In the genomic region with DNA sequence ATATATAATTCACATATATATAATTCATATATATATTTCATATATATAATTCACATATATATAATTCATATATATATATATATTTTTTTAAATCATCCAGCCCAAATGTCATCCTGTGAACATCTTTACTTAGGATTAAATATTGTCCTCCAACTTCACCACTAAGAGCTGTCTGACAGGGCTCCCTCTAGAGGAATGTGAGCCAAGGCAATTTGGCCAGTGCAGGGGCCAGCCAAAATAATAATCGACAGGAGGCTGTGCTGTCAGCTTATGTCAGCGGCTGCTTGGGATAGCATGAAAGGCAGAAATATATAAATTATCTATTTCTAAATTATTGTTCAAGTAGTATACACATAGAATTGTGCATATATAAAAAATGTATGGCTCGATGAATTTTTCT, we compare ENCODE assay signal across 2 cellular contexts.
TF ChIP-seq lines count a peak whose summit lies in the region.

No MANE protein-coding gene starts in this region.

TF ChIP-seq in K562, 482 proteins besides CTCF, POLR2A, EP300 and RAD21 (continued from another document):
- TF ChIP-seq, protein P1, sequence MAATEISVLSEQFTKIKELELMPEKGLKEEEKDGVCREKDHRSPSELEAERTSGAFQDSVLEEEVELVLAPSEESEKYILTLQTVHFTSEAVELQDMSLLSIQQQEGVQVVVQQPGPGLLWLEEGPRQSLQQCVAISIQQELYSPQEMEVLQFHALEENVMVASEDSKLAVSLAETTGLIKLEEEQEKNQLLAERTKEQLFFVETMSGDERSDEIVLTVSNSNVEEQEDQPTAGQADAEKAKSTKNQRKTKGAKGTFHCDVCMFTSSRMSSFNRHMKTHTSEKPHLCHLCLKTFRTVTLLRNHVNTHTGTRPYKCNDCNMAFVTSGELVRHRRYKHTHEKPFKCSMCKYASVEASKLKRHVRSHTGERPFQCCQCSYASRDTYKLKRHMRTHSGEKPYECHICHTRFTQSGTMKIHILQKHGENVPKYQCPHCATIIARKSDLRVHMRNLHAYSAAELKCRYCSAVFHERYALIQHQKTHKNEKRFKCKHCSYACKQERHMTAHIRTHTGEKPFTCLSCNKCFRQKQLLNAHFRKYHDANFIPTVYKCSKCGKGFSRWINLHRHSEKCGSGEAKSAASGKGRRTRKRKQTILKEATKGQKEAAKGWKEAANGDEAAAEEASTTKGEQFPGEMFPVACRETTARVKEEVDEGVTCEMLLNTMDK (IDR thresholded peaks at IDR 0.05; ENCODE audit: borderline replicate concordance, insufficient read depth, low read depth, low read length, poor library complexity, severe bottlenecking) = peak; percentile 85

TF ChIP-seq in liver, 16 proteins besides CTCF, POLR2A, EP300 and RAD21 (continued from another document):
- TF ChIP-seq, protein P2, sequence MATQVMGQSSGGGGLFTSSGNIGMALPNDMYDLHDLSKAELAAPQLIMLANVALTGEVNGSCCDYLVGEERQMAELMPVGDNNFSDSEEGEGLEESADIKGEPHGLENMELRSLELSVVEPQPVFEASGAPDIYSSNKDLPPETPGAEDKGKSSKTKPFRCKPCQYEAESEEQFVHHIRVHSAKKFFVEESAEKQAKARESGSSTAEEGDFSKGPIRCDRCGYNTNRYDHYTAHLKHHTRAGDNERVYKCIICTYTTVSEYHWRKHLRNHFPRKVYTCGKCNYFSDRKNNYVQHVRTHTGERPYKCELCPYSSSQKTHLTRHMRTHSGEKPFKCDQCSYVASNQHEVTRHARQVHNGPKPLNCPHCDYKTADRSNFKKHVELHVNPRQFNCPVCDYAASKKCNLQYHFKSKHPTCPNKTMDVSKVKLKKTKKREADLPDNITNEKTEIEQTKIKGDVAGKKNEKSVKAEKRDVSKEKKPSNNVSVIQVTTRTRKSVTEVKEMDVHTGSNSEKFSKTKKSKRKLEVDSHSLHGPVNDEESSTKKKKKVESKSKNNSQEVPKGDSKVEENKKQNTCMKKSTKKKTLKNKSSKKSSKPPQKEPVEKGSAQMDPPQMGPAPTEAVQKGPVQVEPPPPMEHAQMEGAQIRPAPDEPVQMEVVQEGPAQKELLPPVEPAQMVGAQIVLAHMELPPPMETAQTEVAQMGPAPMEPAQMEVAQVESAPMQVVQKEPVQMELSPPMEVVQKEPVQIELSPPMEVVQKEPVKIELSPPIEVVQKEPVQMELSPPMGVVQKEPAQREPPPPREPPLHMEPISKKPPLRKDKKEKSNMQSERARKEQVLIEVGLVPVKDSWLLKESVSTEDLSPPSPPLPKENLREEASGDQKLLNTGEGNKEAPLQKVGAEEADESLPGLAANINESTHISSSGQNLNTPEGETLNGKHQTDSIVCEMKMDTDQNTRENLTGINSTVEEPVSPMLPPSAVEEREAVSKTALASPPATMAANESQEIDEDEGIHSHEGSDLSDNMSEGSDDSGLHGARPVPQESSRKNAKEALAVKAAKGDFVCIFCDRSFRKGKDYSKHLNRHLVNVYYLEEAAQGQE (IDR thresholded peaks at IDR 0.05) = no peak
- TF ChIP-seq EGR1 (IDR thresholded peaks at IDR 0.05; ENCODE audit: low read depth in 2 of 2) = no peak
- TF ChIP-seq, protein P3, sequence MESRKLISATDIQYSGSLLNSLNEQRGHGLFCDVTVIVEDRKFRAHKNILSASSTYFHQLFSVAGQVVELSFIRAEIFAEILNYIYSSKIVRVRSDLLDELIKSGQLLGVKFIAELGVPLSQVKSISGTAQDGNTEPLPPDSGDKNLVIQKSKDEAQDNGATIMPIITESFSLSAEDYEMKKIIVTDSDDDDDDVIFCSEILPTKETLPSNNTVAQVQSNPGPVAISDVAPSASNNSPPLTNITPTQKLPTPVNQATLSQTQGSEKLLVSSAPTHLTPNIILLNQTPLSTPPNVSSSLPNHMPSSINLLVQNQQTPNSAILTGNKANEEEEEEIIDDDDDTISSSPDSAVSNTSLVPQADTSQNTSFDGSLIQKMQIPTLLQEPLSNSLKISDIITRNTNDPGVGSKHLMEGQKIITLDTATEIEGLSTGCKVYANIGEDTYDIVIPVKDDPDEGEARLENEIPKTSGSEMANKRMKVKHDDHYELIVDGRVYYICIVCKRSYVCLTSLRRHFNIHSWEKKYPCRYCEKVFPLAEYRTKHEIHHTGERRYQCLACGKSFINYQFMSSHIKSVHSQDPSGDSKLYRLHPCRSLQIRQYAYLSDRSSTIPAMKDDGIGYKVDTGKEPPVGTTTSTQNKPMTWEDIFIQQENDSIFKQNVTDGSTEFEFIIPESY (IDR thresholded peaks at IDR 0.05) = no peak
- no peak for TF ChIP-seq FOXA2 (IDR thresholded peaks at IDR 0.05)
- TF ChIP-seq HNF4A (conservative IDR thresholded peaks at IDR 0.05) = no peak
- TF ChIP-seq, protein P4, sequence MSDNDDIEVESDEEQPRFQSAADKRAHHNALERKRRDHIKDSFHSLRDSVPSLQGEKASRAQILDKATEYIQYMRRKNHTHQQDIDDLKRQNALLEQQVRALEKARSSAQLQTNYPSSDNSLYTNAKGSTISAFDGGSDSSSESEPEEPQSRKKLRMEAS (IDR thresholded peaks at IDR 0.05) = no peak
- no peak for TF ChIP-seq JUND (IDR thresholded peaks at IDR 0.05)
- TF ChIP-seq RXRA (IDR thresholded peaks at IDR 0.05) = no peak
- TF ChIP-seq, protein P5, sequence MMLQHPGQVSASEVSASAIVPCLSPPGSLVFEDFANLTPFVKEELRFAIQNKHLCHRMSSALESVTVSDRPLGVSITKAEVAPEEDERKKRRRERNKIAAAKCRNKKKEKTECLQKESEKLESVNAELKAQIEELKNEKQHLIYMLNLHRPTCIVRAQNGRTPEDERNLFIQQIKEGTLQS (IDR thresholded peaks at IDR 0.05) = no peak
- no peak for TF ChIP-seq NR2F2 (IDR thresholded peaks at IDR 0.05)
TF ChIP-seq in liver: peak in this region for 0.
